18 cellular contexts compared by ENCODE assay signal in the genomic region with DNA sequence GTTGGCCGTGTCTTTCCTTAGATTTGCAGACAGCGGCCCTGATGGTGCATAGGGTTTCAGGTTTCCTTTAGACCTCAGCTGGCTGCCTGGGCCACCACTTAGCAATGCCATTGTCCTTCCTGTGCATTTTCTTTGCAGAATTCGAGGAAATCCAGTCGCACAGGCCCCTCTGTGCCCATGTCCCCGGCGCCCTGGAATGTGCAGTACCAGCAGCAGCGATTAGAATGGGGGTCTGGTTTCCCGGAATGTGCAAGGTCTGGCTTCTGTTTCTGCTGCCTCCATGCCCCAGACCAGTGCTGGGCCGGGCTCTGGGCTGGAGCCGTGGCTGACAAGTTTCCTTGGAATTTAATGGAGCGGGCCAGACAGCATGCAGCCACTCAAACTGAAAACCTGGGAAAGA. TPM values are rescaled to one million over a fixed set of nuclear protein-coding genes. Genes with fewer than 3 reads are reported as not detected.
DNase-seq lines count a peak whose midpoint lies in the region; ATAC-seq and TF ChIP-seq lines count a peak whose summit lies in the region.
"Had no signal": no experiment of that assay in that cellular context is flagged by ENCODE, and none has a peak within 500 bp of the region (broad histone marks: within the 10 kb centered on the region; RNA-seq: fewer than 3 reads in every experiment).

No MANE protein-coding gene starts in this region.

- H3K4me3 ChIP-seq in BLaER1 treated with 17β-estradiol and CSF1 and Interleukin-3, amounts not matched to agents 10 nM and 100 nM: no peak overlapping the region
- peak overlapping the region; percentile 41 for H3K4me3 ChIP-seq in psoas muscle
- H3K4me3 ChIP-seq: tibial nerve had no signal

- 0 out of 22 replicates have a peak overlapping the region, but pooled peaks of 1 of the 11 experiments have one; percentile 0 for H3K9ac ChIP-seq in BLaER1 treated with 17β-estradiol and CSF1 and Interleukin-3, amounts not matched to agents 10 nM and 100 nM

- H4K20me1 ChIP-seq in BLaER1 treated with 17β-estradiol and CSF1 and Interleukin-3, amounts not matched to agents 10 nM and 100 nM: no peaks in the 10 kb centered on the region

- intact Hi-C loops in left ventricle myocardium superior (cut with micrococcal nuclease) (no loop called here), psoas muscle (cut with DNase I) (loop anchor here in 1 of 2 donors (2.0 kb wide), 1 partner anchor 17 kb away; no protein-coding TSS in a partner anchor)

- H3K4me1 ChIP-seq in BLaER1 treated with 17β-estradiol and CSF1 and Interleukin-3, amounts not matched to agents 10 nM and 100 nM: peaks cover 32 to 58% (median 39%) of the 10 kb centered on the region in 10 experiments
- H3K4me1 ChIP-seq in psoas muscle: peaks cover 19% of the 10 kb centered on the region

- peak overlapping the region; percentile 76 to 95 (median 88); a peak in 21 of 22 replicates for H3K4me2 ChIP-seq in BLaER1 treated with 17β-estradiol and CSF1 and Interleukin-3, amounts not matched to agents 10 nM and 100 nM

- no peaks in the 10 kb centered on the region for H3K36me3 ChIP-seq in BLaER1 treated with 17β-estradiol and CSF1 and Interleukin-3, amounts not matched to agents 10 nM and 100 nM
- no peaks in the 10 kb centered on the region for H3K36me3 ChIP-seq in psoas muscle (ENCODE audit: insufficient read depth in 1 of 2, low read depth in 1 of 2)
- H3K36me3 ChIP-seq: tibial nerve had no signal

- H3K27ac ChIP-seq in BLaER1 treated with 17β-estradiol and CSF1 and Interleukin-3, amounts not matched to agents 10 nM and 100 nM: peak overlapping the region in 4 of 11 experiments; percentile 76 to 82 (median 79); a peak in 4 of 22 replicates
- H3K27ac ChIP-seq in angular gyrus (ENCODE audit: low read depth, low read length) (peak overlapping the region; percentile 74), psoas muscle (no peak overlapping the region)
- H3K27ac ChIP-seq: C4-2B had no signal

- DNase-seq in left ventricle myocardium superior: no peak
- DNase-seq in psoas muscle: no peak
- DNase-seq in HuH-7.5 (ENCODE audit: low spot score): no peak
- DNase-seq in NCI-H748 (lab: John Stamatoyannopoulos, UW; ENCODE audit: unreplicated experiment): no peak
- DNase-seq: activated T-cell treated with anti-CD3 and anti-CD28 coated beads, Interleukin-2, amount 50 U/mL, for 4 hours; central memory CD4-positive, alpha-beta T cell; foreskin fibroblast; HFFc6; Kasumi-1; SHP77 treated with DMSO at 0.1 percent for 48 hours had no signal

- ATAC-seq in left ventricle myocardium superior (peak; percentile 18), psoas muscle (peak; percentile 42 to 58 (median 54)), HG02623 (IDR thresholded peaks at IDR 0.05; ENCODE audit: unreplicated experiment) (no peak), GM18511 (IDR thresholded peaks at IDR 0.05; ENCODE audit: unreplicated experiment) (no peak)
- ATAC-seq: activated T-cell treated with anti-CD3 and anti-CD28 coated beads, Interleukin-2, amount 50 U/mL, for 4 hours had no signal

- H3K9me3 ChIP-seq in BLaER1 treated with 17β-estradiol and CSF1 and Interleukin-3, amounts not matched to agents 10 nM and 100 nM (replicated peaks in 1 of 11): peaks cover 0 to 3% (median 0%) of the 10 kb centered on the region in 11 experiments; a peak in 1 of 22 replicates
- H3K9me3 ChIP-seq in psoas muscle: no peaks in the 10 kb centered on the region
- H3K9me3 ChIP-seq: tibial nerve had no signal

- WGBS in psoas muscle, 3 donors: 44 to 61% (median 59%) methylated on average over 11 of the region's 11 CpGs

- H3K27me3 ChIP-seq in BLaER1 treated with 17β-estradiol and CSF1 and Interleukin-3, amounts not matched to agents 10 nM and 100 nM: no peaks in the 10 kb centered on the region
- H3K27me3 ChIP-seq in psoas muscle (ENCODE audit: insufficient read depth in 3 of 3, low read length in 2 of 3): no peaks in the 10 kb centered on the region
- H3K27me3 ChIP-seq: tibial nerve had no signal

- TF ChIP-seq CTCF in psoas muscle (IDR thresholded peaks at IDR 0.05): no peak

RNA-seq across cellular contexts. Expression of gene HTRA1, which starts 14.2 kb away (rescaled TPM):
- total RNA-seq in left ventricle myocardium superior (46.6 TPM), psoas muscle (10 to 100 TPM; 11.6 to 30.8 (median 13.2) TPM)
- polyA plus RNA-seq in psoas muscle: 10 to 100 TPM; 11.4 to 18.7 (median 11.5) TPM

RNA-seq across cellular contexts. Expression of gene ARMS2, which starts 21.1 kb away (rescaled TPM):
- not detected for total RNA-seq in left ventricle myocardium superior
- total RNA-seq in psoas muscle: not detected
- polyA plus RNA-seq in psoas muscle: under 1 TPM in 1 of 3 donors, not detected in 2; 0.47 TPM
- total RNA-seq: activated T-cell treated with anti-CD3 and anti-CD28 coated beads, Interleukin-2, amount 50 U/mL, for 4 hours; HFFc6; pulmonary artery endothelial cell; tibial nerve had no signal
- polyA plus RNA-seq: liver had no signal

Comparison
In these comparisons a context has a peak if more than half of its experiments do, and no peak if none do; other contexts are left out.
1. ATAC-seq: peak in left ventricle myocardium superior (single experiment) and psoas muscle (4 of 4); none in HG02623 (single experiment) and GM18511 (single experiment).